2 cellular contexts compared by ENCODE assay signal in the genomic region with DNA sequence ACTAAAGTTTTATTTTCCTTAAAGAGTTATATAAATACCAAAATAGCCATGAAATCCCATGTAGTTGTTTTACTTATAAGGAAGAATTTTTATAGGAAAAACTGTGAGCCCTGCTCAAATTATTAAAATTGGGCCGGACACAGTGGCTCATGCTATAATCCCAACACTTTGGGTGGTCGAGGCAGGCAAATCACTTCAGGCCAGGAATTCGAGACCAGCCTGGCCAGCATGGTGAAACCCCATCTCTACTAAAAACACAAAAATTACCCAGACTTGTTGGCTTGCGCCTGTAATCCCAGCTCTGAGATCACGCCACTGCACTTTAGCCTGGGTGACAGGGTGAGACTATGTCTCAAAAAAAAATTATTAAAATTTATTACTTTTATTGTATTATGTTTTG.
TF ChIP-seq lines count a peak whose summit lies in the region.

No MANE protein-coding gene starts in this region.

TF ChIP-seq in GM12878, 131 proteins besides CTCF, POLR2A, EP300 and RAD21 (continued from another document):
- no peak for TF ChIP-seq CHD2 (IDR thresholded peaks at IDR 0.05; ENCODE audit: borderline replicate concordance, low read depth, low read length)
- no peak for TF ChIP-seq TARDBP (IDR thresholded peaks at IDR 0.05; ENCODE audit: borderline replicate concordance)
- no peak for TF ChIP-seq ZBED1 (IDR thresholded peaks at IDR 0.05; ENCODE audit: borderline replicate concordance)
- no peak for TF ChIP-seq STAT1 (conservative IDR thresholded peaks at IDR 0.05)

TF ChIP-seq in HepG2, 621 proteins besides CTCF, POLR2A, EP300 and RAD21 (continued from another document):
- TF ChIP-seq, protein P1, sequence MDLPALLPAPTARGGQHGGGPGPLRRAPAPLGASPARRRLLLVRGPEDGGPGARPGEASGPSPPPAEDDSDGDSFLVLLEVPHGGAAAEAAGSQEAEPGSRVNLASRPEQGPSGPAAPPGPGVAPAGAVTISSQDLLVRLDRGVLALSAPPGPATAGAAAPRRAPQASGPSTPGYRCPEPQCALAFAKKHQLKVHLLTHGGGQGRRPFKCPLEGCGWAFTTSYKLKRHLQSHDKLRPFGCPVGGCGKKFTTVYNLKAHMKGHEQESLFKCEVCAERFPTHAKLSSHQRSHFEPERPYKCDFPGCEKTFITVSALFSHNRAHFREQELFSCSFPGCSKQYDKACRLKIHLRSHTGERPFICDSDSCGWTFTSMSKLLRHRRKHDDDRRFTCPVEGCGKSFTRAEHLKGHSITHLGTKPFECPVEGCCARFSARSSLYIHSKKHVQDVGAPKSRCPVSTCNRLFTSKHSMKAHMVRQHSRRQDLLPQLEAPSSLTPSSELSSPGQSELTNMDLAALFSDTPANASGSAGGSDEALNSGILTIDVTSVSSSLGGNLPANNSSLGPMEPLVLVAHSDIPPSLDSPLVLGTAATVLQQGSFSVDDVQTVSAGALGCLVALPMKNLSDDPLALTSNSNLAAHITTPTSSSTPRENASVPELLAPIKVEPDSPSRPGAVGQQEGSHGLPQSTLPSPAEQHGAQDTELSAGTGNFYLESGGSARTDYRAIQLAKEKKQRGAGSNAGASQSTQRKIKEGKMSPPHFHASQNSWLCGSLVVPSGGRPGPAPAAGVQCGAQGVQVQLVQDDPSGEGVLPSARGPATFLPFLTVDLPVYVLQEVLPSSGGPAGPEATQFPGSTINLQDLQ (CRISPR knock-in tag; IDR thresholded peaks at IDR 0.05) = no peak
- TF ChIP-seq, protein P2, sequence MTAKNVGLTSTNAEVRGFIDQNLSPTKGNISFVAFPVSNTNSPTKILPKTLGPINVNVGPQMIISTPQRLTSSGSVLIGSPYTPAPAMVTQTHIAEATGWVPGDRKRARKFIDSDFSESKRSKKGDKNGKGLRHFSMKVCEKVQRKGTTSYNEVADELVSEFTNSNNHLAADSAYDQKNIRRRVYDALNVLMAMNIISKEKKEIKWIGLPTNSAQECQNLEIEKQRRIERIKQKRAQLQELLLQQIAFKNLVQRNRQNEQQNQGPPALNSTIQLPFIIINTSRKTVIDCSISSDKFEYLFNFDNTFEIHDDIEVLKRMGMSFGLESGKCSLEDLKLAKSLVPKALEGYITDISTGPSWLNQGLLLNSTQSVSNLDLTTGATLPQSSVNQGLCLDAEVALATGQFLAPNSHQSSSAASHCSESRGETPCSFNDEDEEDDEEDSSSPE (CRISPR knock-in tag; IDR thresholded peaks at IDR 0.05) = no peak
